In genomic region chr19:34364830-34365462, GRCh38 we compare ENCODE assay signal across 1 cellular context.
TF ChIP-seq lines count a peak whose summit lies in the region.

Gene GPI, plus strand, starts transcription at chr19:34365196. Its CDS starts 71 bp downstream, at chr19:34365267.

TF ChIP-seq in WTC11, 78 proteins besides CTCF, POLR2A, EP300 and RAD21 (continued from another document):
- TF ChIP-seq, protein P1, sequence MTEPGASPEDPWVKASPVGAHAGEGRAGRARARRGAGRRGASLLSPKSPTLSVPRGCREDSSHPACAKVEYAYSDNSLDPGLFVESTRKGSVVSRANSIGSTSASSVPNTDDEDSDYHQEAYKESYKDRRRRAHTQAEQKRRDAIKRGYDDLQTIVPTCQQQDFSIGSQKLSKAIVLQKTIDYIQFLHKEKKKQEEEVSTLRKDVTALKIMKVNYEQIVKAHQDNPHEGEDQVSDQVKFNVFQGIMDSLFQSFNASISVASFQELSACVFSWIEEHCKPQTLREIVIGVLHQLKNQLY (CRISPR knock-in tag; IDR thresholded peaks at IDR 0.05), result no peak
- TF ChIP-seq FOXP4 (CRISPR knock-in tag; IDR thresholded peaks at IDR 0.05), result no peak
